8 cellular contexts compared by ENCODE assay signal in the genomic region with DNA sequence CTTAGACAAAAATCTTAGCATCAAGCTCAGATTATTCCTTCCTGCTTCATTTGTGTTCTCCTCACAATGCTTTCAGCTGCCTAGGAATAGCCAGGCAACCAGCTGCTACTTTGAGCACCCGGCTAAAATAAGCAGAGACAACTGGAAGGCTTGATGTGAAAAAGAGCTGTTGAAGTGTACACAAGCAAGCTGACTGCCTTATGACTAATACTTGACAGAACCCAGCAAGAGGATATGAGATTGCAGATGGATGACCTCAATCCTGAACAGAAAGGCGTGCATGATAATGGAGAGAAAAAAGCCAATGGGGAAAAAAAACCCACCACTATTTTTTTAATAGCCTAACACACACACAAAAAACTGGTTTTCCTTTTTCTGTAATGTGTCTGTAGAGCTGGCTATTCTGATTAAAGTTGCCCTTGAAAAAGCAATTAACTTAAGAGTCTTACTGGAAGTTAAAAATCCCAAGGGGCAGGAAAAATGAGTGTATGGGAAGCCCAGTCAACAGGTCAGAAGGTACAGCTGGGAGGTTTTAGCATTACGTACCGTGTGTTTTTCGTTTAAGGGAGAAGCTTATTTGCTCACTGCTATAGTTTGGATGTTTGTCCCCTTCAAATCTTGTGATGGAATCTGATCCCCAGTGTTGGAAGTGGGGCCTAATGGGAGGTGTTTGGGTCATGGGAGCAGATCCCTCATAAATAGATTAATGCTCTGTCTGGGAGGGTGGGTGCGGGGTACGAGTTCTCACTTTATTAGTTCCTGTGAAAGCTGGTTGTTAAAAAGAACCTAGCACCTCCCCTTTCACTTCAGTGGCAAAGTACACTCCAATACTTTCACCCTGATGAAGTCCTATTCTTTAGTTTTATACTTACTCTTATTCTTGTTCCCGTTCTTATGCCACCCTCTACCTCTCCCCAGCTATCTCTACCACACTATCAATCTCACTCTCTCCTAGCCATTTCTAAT. TPM values are rescaled to one million over a fixed set of nuclear protein-coding genes. Genes with fewer than 3 reads are reported as not detected.
DNase-seq lines count a peak whose midpoint lies in the region; ATAC-seq lines count a peak whose summit lies in the region.

No MANE protein-coding gene starts in this region.

- intact Hi-C loops in left ventricle myocardium superior (cut with micrococcal nuclease), result no loop called here

- H3K27ac Mint-ChIP-seq in activated T-helper 17 cell treated with anti-CD3 and anti-CD28 coated beads, Interleukin-2, amount 50 U/mL, for 72 hours, result no peak overlapping the region

- no peaks in the 10 kb centered on the region for H3K9me3 Mint-ChIP-seq in activated T-helper 17 cell treated with anti-CD3 and anti-CD28 coated beads, Interleukin-2, amount 50 U/mL, for 72 hours

- no peaks in the 10 kb centered on the region for H3K9me3 ChIP-seq in HAP-1

- DNase-seq in HAP-1 (ENCODE audit: low spot score in 2 of 2) (peak; percentile 33 to 49), left ventricle myocardium superior (peak; percentile 32), smooth muscle cell of the brain vasculature (ENCODE audit: low read depth, low spot score) (peak; percentile 78), ecto neural progenitor cell (ENCODE audit: low spot score) (no peak), SW480 (ENCODE audit: low spot score) (no peak)
- no peak for DNase-seq in activated naive CD4-positive, alpha-beta T cell (lab: John Stamatoyannopoulos, UW)

- H3K27me3 ChIP-seq in HAP-1 (ENCODE audit: low read depth), result no peaks in the 10 kb centered on the region

- H3K36me3 ChIP-seq in HAP-1 (replicated peaks), result no peaks in the 10 kb centered on the region

- no peaks in the 10 kb centered on the region for H3K27me3 Mint-ChIP-seq in activated T-helper 17 cell treated with anti-CD3 and anti-CD28 coated beads, Interleukin-2, amount 50 U/mL, for 72 hours

- H3K4me3 ChIP-seq in HAP-1, result no peak overlapping the region

- no peaks in the 10 kb centered on the region for H3K4me1 Mint-ChIP-seq in activated T-helper 17 cell treated with anti-CD3 and anti-CD28 coated beads, Interleukin-2, amount 50 U/mL, for 72 hours

- in situ Hi-C loops in HAP-1 (cut with MboI; ENCODE audit: low sequenced_read_pairs), result no loop called here

- H3K36me3 Mint-ChIP-seq in activated T-helper 17 cell treated with anti-CD3 and anti-CD28 coated beads, Interleukin-2, amount 50 U/mL, for 72 hours (ENCODE audit: low read depth), result no peaks in the 10 kb centered on the region

- peak; percentile 63 for ATAC-seq in activated T-helper 17 cell treated with anti-CD3 and anti-CD28 coated beads, Interleukin-2, amount 50 U/mL, for 72 hours (replicated peaks)
- ATAC-seq in left ventricle myocardium superior (peak; percentile 98), HG03342 (IDR thresholded peaks at IDR 0.05; ENCODE audit: unreplicated experiment) (no peak)

- H3K4me1 ChIP-seq in HAP-1, result peaks cover 13% of the 10 kb centered on the region

- H3K4me3 Mint-ChIP-seq in activated T-helper 17 cell treated with anti-CD3 and anti-CD28 coated beads, Interleukin-2, amount 50 U/mL, for 72 hours, result no peak overlapping the region

RNA-seq across cellular contexts. Expression of a gene that starts 37.1 kb away (rescaled TPM):
- total RNA-seq in activated T-helper 17 cell treated with anti-CD3 and anti-CD28 coated beads, Interleukin-2, amount 50 U/mL, for 72 hours, result 1 to 10 TPM; 5.7 to 6.8 TPM
- total RNA-seq in left ventricle myocardium superior, result 9.3 TPM

RNA-seq across cellular contexts. Expression of a gene that starts 57.1 kb away (rescaled TPM):
- 10 to 100 TPM; 49.9 to 66.7 TPM for total RNA-seq in activated T-helper 17 cell treated with anti-CD3 and anti-CD28 coated beads, Interleukin-2, amount 50 U/mL, for 72 hours
- total RNA-seq in left ventricle myocardium superior, result 116 TPM

Comparison
In these comparisons a context has a peak if more than half of its experiments do, and no peak if none do; other contexts are left out.
1. DNase-seq: peak in HAP-1 (2 of 2), left ventricle myocardium superior (single experiment) and smooth muscle cell of the brain vasculature (single experiment); none in ecto neural progenitor cell (single experiment), SW480 (single experiment) and activated naive CD4-positive, alpha-beta T cell (0 of 4).